In the genomic region with DNA sequence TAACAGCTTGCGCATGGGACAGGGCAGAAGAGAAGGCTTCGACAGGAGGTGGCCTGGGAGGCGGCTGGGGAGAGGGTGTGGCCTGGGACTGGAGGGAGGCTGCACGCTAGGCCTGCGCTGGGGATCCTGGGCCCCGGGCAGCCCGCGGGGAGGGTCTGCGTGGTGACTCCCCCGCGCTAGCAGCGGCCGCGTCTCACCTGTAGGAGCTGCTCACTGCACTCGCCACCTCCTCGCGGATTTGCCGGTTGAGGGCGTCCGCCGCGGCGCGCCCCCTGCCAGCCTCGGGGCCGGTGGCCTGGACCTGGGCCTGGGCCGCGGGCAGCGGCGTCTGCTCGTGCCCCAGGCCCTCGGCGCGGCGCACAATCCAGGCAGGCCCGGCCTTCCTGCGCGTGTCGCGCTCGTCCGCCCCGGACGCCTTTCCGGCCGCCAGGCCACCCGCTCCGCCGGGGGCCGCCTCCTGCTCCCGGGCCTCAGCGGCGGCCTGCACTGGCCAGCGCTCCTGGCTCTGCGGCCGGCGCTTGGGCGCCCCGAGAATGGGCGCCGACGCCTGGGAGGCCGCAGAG, we compare ENCODE assay signal across 8 cellular contexts. TPM values are rescaled to one million over a fixed set of nuclear protein-coding genes. Genes with fewer than 3 reads are reported as not detected.
A peak's percentile ranks its signal among the peaks of the same experiment; 100 is the strongest.
DNase-seq lines count a peak whose midpoint lies in the region; ATAC-seq, FAIRE-seq and TF ChIP-seq lines count a peak whose summit lies in the region.

No MANE protein-coding gene starts in this region.

- intact Hi-C loops in Right ventricle myocardium inferior (cut with DNase I), result loop anchor here (5.0 kb wide), 1 partner anchor 80 kb away; no protein-coding TSS in a partner anchor
- intact Hi-C loops in cardiac septum (cut with DNase I), result loop anchor here (5.0 kb wide), 1 partner anchor 75 kb away; no protein-coding TSS in a partner anchor
- intact Hi-C loops in tibial artery (cut with DNase I; ENCODE audit: low total_unique reads), result loop anchor here (10.0 kb wide), 1 partner anchor 123 kb away; no protein-coding TSS in a partner anchor

- ATAC-seq in Right ventricle myocardium inferior (peak; percentile 64), lung (ENCODE audit: insufficient read depth, low FRiP score) (peak; percentile 38), GM21576 (IDR thresholded peaks at IDR 0.05; ENCODE audit: unreplicated experiment) (no peak)

- H3K36me3 ChIP-seq in lung (ENCODE audit: control insufficient read depth in 2 of 2, insufficient read depth in 2 of 2, low read length in 2 of 2) (no peaks in the 10 kb centered on the region), tibial artery (no peaks in the 10 kb centered on the region)

- H3K9me3 ChIP-seq in lung (ENCODE audit: control insufficient read depth in 2 of 2, insufficient read depth in 1 of 2, low read length in 1 of 2) (no peaks in the 10 kb centered on the region), tibial artery (no peaks in the 10 kb centered on the region)

- H3K27ac ChIP-seq in lung (ENCODE audit: low read depth in 1 of 2, low read length in 1 of 2) (peak overlapping the region in 1 of 2 donors; percentile 41), tibial artery (peak overlapping the region; percentile 60 to 62)

- H3K27me3 ChIP-seq in lung (ENCODE audit: control insufficient read depth, insufficient read depth), result no peaks in the 10 kb centered on the region
- no peaks in the 10 kb centered on the region for H3K27me3 ChIP-seq in tibial artery

- H3K4me1 ChIP-seq in lung (ENCODE audit: control insufficient read depth in 2 of 2, insufficient read depth in 2 of 2, low read length in 2 of 2), result peaks cover 0 to 10% of the 10 kb centered on the region in 2 donors
- H3K4me1 ChIP-seq in tibial artery, result peaks cover 0 to 19% (median 15%) of the 10 kb centered on the region in 4 donors

- no peak for FAIRE-seq in GM19239 (lab: Jason Lieb, UNC)

- no peak for DNase-seq in Right ventricle myocardium inferior (ENCODE audit: missing footprints)
- no peak for DNase-seq in cardiac septum (ENCODE audit: low spot score)
- DNase-seq in RPMI8226, result peak; percentile 15
- peak; percentile 75 for DNase-seq in ecto neural progenitor cell (ENCODE audit: low spot score)
- DNase-seq in lung (ENCODE audit: low spot score), result peak; percentile 33
- no peak for DNase-seq in tibial artery
- DNase-seq in GM19239 (ENCODE audit: insufficient read length, low spot score), result no peak

- WGBS in lung, 2 donors, result 0 to 2% methylated on average over 42 to 63 of the region's 63 CpGs

- TF ChIP-seq CTCF in lung (IDR thresholded peaks at IDR 0.05; ENCODE audit: control extremely low read depth, extremely low read depth) (no peak), tibial artery (IDR thresholded peaks at IDR 0.05) (no peak)

- peak overlapping the region; percentile 26 for H3K4me3 ChIP-seq in lung
- H3K4me3 ChIP-seq in tibial artery, result peak overlapping the region; percentile 59 to 68

RNA-seq across cellular contexts. Expression of a gene that starts 1.5 kb away (rescaled TPM):
- total RNA-seq in Right ventricle myocardium inferior, result 5.2 TPM
- 7.2 TPM for total RNA-seq in cardiac septum
- 10 to 100 TPM in 1 of 2 donors, 1 to 10 TPM in 1; 8.1 to 17.8 TPM for total RNA-seq in lung
- 1 to 10 TPM; 5.8 to 6.4 TPM for polyA plus RNA-seq in lung

RNA-seq across cellular contexts. Expression of a gene that starts 50.3 kb away (rescaled TPM):
- total RNA-seq in Right ventricle myocardium inferior (0.22 TPM), cardiac septum (not detected), lung (under 1 TPM in 1 of 2 donors, not detected in 1; 0.09 TPM)
- under 1 TPM in 1 of 2 donors, not detected in 1; 0.06 TPM for polyA plus RNA-seq in lung

Comparison
In these comparisons a context has a peak if more than half of its experiments do, and no peak if none do; other contexts are left out.
1. DNase-seq: peak in RPMI8226 (single experiment), ecto neural progenitor cell (single experiment) and lung (single experiment); none in Right ventricle myocardium inferior (single experiment), cardiac septum (single experiment), tibial artery (0 of 2) and GM19239 (single experiment).